Comparison of ENCODE assay signal across 1 cellular context in the genomic region with DNA sequence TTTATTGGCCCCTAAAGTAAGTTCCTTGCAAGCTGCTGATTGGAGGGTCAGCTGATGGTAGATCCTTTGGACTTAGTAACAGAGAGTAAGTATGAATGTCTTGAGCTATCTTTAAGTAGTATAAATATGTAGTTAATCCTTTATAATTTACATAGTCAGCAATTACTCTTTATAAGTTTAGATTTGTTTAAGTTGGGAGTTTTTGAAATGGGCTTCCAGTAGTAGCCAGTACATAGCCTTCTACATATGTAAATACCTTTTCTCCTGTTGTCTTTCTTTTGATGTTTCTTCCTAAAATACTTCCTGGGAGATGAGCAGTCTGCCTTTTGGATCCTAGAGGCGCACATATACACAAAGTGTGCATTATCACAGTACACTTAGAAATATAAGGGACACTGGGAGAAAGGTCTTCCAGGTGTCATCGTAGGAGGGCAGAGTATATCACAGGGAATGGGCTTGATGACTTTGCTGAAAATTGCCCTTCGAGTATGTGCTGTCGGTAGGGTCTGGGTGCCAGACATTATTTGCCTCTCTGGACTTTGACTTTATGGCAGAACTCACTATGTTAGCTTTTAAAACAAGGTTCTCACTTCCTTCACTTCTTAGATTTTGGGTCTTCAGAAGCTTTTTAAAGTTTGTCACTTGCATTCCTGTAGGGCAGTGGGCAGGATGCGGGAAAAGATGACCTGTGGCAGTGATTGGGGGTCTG.
TF ChIP-seq lines count a peak whose summit lies in the region.

No MANE protein-coding gene starts in this region.

TF ChIP-seq in endothelial cell of umbilical vein, 7 proteins besides CTCF, POLR2A, EP300 and RAD21 (continued from another document):
- TF ChIP-seq, protein P1, sequence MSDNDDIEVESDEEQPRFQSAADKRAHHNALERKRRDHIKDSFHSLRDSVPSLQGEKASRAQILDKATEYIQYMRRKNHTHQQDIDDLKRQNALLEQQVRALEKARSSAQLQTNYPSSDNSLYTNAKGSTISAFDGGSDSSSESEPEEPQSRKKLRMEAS (IDR thresholded peaks at IDR 0.05; ENCODE audit: insufficient read depth, insufficient read length) = no peak
- TF ChIP-seq FOS (IDR thresholded peaks at IDR 0.05; ENCODE audit: borderline replicate concordance, insufficient read depth, low read length) = no peak
- TF ChIP-seq MYC (IDR thresholded peaks at IDR 0.05; ENCODE audit: low read depth, low read length) = no peak
- no peak for TF ChIP-seq POLR2AphosphoS5 (IDR thresholded peaks at IDR 0.05; ENCODE audit: insufficient read depth, low read depth, low read length)
